In the genomic region with DNA sequence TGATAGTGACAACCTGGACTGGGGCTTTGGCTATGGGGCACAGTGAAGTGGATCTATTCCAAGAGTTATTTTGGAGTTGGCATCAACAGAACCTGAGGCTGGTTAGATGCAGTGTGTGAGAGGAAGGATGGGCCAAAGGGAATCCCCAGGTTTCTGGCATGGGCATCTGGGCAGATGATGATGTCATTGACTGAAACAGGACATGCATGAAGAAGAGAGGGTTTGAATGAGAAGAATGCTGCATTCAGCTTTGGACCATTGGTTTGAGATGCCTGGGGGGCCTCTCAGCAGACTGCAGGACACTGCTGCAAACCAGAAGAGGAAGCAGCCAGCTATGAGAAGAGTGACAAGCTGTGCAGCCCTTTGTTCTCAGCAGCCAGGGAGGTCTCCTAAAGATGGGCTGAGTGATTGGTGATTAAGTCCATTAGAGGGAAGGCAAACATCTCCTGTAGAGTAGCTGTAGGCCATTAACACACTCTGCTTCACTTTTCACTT, we compare ENCODE assay signal across 1 cellular context.
TF ChIP-seq lines count a peak whose summit lies in the region.

No MANE protein-coding gene starts in this region.

TF ChIP-seq in HEK293, 187 proteins besides CTCF, POLR2A, EP300 and RAD21 (continued from another document):
- TF ChIP-seq GLIS1 (tag by site-specific recombination; IDR thresholded peaks at IDR 0.05) (peak; percentile 98), ZNF2 (tag by site-specific recombination; IDR thresholded peaks at IDR 0.05) (no peak), ZNF266 (tag by site-specific recombination; IDR thresholded peaks at IDR 0.05; ENCODE audit: low read depth) (no peak), ZNF19 (tag by site-specific recombination; IDR thresholded peaks at IDR 0.05; ENCODE audit: low read depth) (no peak), ZNF792 (tag by site-specific recombination; IDR thresholded peaks at IDR 0.05) (no peak), ZNF140 (tag by site-specific recombination; IDR thresholded peaks at IDR 0.05) (no peak), ZNF223 (tag by site-specific recombination; IDR thresholded peaks at IDR 0.05) (no peak), ZIC2 (tag by site-specific recombination; IDR thresholded peaks at IDR 0.05) (peak; percentile 95), ZNF426 (tag by site-specific recombination; IDR thresholded peaks at IDR 0.05) (no peak), ZNF549 (tag by site-specific recombination; IDR thresholded peaks at IDR 0.05) (no peak), ZBTB17 (tag by site-specific recombination; IDR thresholded peaks at IDR 0.05) (no peak)
- TF ChIP-seq, protein P1, sequence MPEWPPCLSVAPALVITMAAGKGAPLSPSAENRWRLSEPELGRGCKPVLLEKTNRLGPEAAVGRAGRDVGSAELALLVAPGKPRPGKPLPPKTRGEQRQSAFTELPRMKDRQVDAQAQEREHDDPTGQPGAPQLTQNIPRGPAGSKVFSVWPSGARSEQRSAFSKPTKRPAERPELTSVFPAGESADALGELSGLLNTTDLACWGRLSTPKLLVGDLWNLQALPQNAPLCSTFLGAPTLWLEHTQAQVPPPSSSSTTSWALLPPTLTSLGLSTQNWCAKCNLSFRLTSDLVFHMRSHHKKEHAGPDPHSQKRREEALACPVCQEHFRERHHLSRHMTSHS (tag by site-specific recombination; IDR thresholded peaks at IDR 0.05) = no peak
- TF ChIP-seq, protein P2, sequence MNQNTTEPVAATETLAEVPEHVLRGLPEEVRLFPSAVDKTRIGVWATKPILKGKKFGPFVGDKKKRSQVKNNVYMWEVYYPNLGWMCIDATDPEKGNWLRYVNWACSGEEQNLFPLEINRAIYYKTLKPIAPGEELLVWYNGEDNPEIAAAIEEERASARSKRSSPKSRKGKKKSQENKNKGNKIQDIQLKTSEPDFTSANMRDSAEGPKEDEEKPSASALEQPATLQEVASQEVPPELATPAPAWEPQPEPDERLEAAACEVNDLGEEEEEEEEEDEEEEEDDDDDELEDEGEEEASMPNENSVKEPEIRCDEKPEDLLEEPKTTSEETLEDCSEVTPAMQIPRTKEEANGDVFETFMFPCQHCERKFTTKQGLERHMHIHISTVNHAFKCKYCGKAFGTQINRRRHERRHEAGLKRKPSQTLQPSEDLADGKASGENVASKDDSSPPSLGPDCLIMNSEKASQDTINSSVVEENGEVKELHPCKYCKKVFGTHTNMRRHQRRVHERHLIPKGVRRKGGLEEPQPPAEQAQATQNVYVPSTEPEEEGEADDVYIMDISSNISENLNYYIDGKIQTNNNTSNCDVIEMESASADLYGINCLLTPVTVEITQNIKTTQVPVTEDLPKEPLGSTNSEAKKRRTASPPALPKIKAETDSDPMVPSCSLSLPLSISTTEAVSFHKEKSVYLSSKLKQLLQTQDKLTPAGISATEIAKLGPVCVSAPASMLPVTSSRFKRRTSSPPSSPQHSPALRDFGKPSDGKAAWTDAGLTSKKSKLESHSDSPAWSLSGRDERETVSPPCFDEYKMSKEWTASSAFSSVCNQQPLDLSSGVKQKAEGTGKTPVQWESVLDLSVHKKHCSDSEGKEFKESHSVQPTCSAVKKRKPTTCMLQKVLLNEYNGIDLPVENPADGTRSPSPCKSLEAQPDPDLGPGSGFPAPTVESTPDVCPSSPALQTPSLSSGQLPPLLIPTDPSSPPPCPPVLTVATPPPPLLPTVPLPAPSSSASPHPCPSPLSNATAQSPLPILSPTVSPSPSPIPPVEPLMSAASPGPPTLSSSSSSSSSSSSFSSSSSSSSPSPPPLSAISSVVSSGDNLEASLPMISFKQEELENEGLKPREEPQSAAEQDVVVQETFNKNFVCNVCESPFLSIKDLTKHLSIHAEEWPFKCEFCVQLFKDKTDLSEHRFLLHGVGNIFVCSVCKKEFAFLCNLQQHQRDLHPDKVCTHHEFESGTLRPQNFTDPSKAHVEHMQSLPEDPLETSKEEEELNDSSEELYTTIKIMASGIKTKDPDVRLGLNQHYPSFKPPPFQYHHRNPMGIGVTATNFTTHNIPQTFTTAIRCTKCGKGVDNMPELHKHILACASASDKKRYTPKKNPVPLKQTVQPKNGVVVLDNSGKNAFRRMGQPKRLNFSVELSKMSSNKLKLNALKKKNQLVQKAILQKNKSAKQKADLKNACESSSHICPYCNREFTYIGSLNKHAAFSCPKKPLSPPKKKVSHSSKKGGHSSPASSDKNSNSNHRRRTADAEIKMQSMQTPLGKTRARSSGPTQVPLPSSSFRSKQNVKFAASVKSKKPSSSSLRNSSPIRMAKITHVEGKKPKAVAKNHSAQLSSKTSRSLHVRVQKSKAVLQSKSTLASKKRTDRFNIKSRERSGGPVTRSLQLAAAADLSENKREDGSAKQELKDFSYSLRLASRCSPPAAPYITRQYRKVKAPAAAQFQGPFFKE (tag by site-specific recombination; IDR thresholded peaks at IDR 0.05; ENCODE audit: borderline replicate concordance) = no peak
TF ChIP-seq in HEK293: peak in this region for 3.
